Comparison of ENCODE assay signal across 7 cellular contexts in genomic region chr10:19634163-19634562, GRCh38.
"Had no signal": no experiment of that assay in that cellular context is flagged by ENCODE, and none has a peak within 500 bp of the region (broad histone marks: within the 10 kb centered on the region; RNA-seq: fewer than 3 reads in every experiment).

No MANE protein-coding gene starts in this region.

- H3K4me3 ChIP-seq: GM23248, HAP-1, K562 had no signal

- H3K9me3 Mint-ChIP-seq: HFFc6 had no signal

- H3K4me3 Mint-ChIP-seq: HFFc6 had no signal

- H3K9ac ChIP-seq: GM23248 had no signal

- H2AFZ ChIP-seq: GM23248 had no signal

- H3K4me1 ChIP-seq: HAP-1 had no signal

- DNase-seq: GM23248, GOT3, H7, HFFc6 had no signal

- H3K27ac Mint-ChIP-seq: HFFc6 had no signal

- H3K36me3 ChIP-seq: HAP-1 had no signal

- ATAC-seq: HCT116, K562 had no signal

- H3K9me3 ChIP-seq: HAP-1 had no signal

- H3K27ac ChIP-seq: GM23248 had no signal
